Comparison of ENCODE assay signal across 24 cellular contexts in genomic region chr12:122128481-122128880, GRCh38. TPM values are rescaled to one million over a fixed set of nuclear protein-coding genes. Genes with fewer than 3 reads are reported as not detected.
A peak's percentile ranks its signal among the peaks of the same experiment; 100 is the strongest.
DNase-seq lines count a peak whose midpoint lies in the region; ATAC-seq and TF ChIP-seq lines count a peak whose summit lies in the region.
"Had no signal": no experiment of that assay in that cellular context is flagged by ENCODE, and none has a peak within 500 bp of the region (broad histone marks: within the 10 kb centered on the region; RNA-seq: fewer than 3 reads in every experiment).

No MANE protein-coding gene starts in this region.

- H3K27ac ChIP-seq in BLaER1, result peak overlapping the region; percentile 71
- no peak overlapping the region for H3K27ac ChIP-seq in Panc1 (ENCODE audit: low read length)
- H3K27ac ChIP-seq in osteoblast (ENCODE audit: low read depth, low read length), result no peak overlapping the region
- H3K27ac ChIP-seq: C4-2B had no signal

- H3K4me3 ChIP-seq in BLaER1 (no peak overlapping the region), Panc1 (ENCODE audit: low read depth in 2 of 2, low read length in 2 of 2) (no peak overlapping the region), osteoblast (ENCODE audit: insufficient read depth, low read length) (no peak overlapping the region)
- H3K4me3 ChIP-seq: A549, GM12878, GM23338 had no signal

- H3K27me3 ChIP-seq in BLaER1, result no peaks in the 10 kb centered on the region
- H3K27me3 ChIP-seq in Panc1 (ENCODE audit: control insufficient read depth, insufficient read depth, low read length), result no peaks in the 10 kb centered on the region
- H3K27me3 ChIP-seq in osteoblast (ENCODE audit: insufficient read depth, low read length), result no peaks in the 10 kb centered on the region
- H3K27me3 ChIP-seq: BE2C had no signal

- peaks cover 55% of the 10 kb centered on the region for H3K4me1 ChIP-seq in BLaER1
- H3K4me1 ChIP-seq in Panc1 (ENCODE audit: control insufficient read depth, insufficient read depth, low read length), result peaks cover 33% of the 10 kb centered on the region
- peaks cover 4% of the 10 kb centered on the region for H3K4me1 ChIP-seq in osteoblast (ENCODE audit: insufficient read depth, low read length)
- H3K4me1 ChIP-seq: BE2C had no signal

- H3K9me3 ChIP-seq in BLaER1 (no peaks in the 10 kb centered on the region), Panc1 (ENCODE audit: control insufficient read depth, insufficient read depth, low read depth, low read length) (no peaks in the 10 kb centered on the region), osteoblast (ENCODE audit: low read depth, low read length) (no peaks in the 10 kb centered on the region)
- H3K9me3 ChIP-seq: A549, BE2C, Caco-2 had no signal

- in situ Hi-C loops in Panc1 (cut with HindIII; ENCODE audit: low pct_unique_long_range_greater_than_20kb, low sequenced_read_pairs), result no loop called here

- H3K4me3 Mint-ChIP-seq in central memory CD8-positive, alpha-beta T cell, result no peak overlapping the region
- H3K4me3 Mint-ChIP-seq: CD4-positive, CD25-positive, alpha-beta regulatory T cell; CD8-positive, alpha-beta T cell; GM23338; H9; HFFc6 had no signal

- ATAC-seq in Panc1, result no peak
- ATAC-seq in central memory CD8-positive, alpha-beta T cell (replicated peaks; ENCODE audit: extremely low read depth, poor library complexity, severe bottlenecking), result no peak
- ATAC-seq in HG03432 (IDR thresholded peaks at IDR 0.05; ENCODE audit: unreplicated experiment), result no peak
- no peak for ATAC-seq in GM18868 (IDR thresholded peaks at IDR 0.05; ENCODE audit: unreplicated experiment)
- no peak for ATAC-seq in HG02973 (IDR thresholded peaks at IDR 0.05; ENCODE audit: unreplicated experiment)
- ATAC-seq: A549; CD8-positive, alpha-beta T cell; GM12878; GM23338 had no signal

- intact Hi-C loops in Panc1 (cut with micrococcal nuclease; ENCODE audit: unreplicated experiment), result no loop called here

- H4K20me1 ChIP-seq in BLaER1, result peaks cover 97% of the 10 kb centered on the region
- peaks cover 13% of the 10 kb centered on the region for H4K20me1 ChIP-seq in osteoblast (ENCODE audit: insufficient read depth, low read length)

- H3K9me3 Mint-ChIP-seq in central memory CD8-positive, alpha-beta T cell, result no peaks in the 10 kb centered on the region
- H3K9me3 Mint-ChIP-seq: CD4-positive, CD25-positive, alpha-beta regulatory T cell; CD8-positive, alpha-beta T cell; GM23338; H9; HFFc6 had no signal

- no peak overlapping the region for H2AFZ ChIP-seq in osteoblast (ENCODE audit: low read length)
- H2AFZ ChIP-seq: GM23338 had no signal

- TSS peak; percentile 46 for BruUV-seq in Panc1 (replicated peaks; lab: Mats Ljungman, UMichigan)

- H3K36me3 ChIP-seq in BLaER1, result peaks cover 87% of the 10 kb centered on the region
- peaks cover 14% of the 10 kb centered on the region for H3K36me3 ChIP-seq in Panc1 (ENCODE audit: control insufficient read depth, insufficient read depth, low read length)
- peaks cover 51% of the 10 kb centered on the region for H3K36me3 ChIP-seq in osteoblast (ENCODE audit: insufficient read depth, low read length)

- H3K79me2 ChIP-seq in osteoblast (ENCODE audit: insufficient read depth, low read length), result peaks cover 39% of the 10 kb centered on the region

- POLR2A ChIA-PET in Panc1 (lab: Charles Lee), result no interaction called here

- DNase-seq in Panc1 (ENCODE audit: low read depth, low spot score) (no peak), osteoblast (ENCODE audit: insufficient read length, low spot score, missing footprints) (peak; percentile 23)
- no peak for DNase-seq in central memory CD8-positive, alpha-beta T cell (ENCODE audit: low spot score in 2 of 2)
- DNase-seq: 8988T; ACHN; AML-193; BE2C; Caco-2; CD4-positive, CD25-positive, alpha-beta regulatory T cell; CD8-positive, alpha-beta T cell; DMS153; DND-41; GDM1; H9; HFFc6 had no signal

- H3K27me3 Mint-ChIP-seq in central memory CD8-positive, alpha-beta T cell, result no peaks in the 10 kb centered on the region
- H3K27me3 Mint-ChIP-seq: CD4-positive, CD25-positive, alpha-beta regulatory T cell had no signal

- peak overlapping the region; percentile 10 for H3K27ac Mint-ChIP-seq in central memory CD8-positive, alpha-beta T cell (ENCODE audit: low read depth)
- H3K27ac Mint-ChIP-seq: CD4-positive, CD25-positive, alpha-beta regulatory T cell; CD8-positive, alpha-beta T cell; GM23338; HFFc6 had no signal

- peak overlapping the region; percentile 68; the same call in 1 of the 2 replicates for H3K9ac ChIP-seq in BLaER1

- TF ChIP-seq CTCF in Panc1 (IDR thresholded peaks at IDR 0.05), result no peak
- no peak for TF ChIP-seq CTCF in osteoblast (IDR thresholded peaks at IDR 0.05; ENCODE audit: extremely low read depth, low read depth, low read length)

- CTCF ChIA-PET in Panc1 (lab: Charles Lee), result no interaction called here

- peaks cover 19% of the 10 kb centered on the region for H3K4me1 Mint-ChIP-seq in central memory CD8-positive, alpha-beta T cell

- peak overlapping the region; percentile 77 for H3K4me2 ChIP-seq in BLaER1
- no peak overlapping the region for H3K4me2 ChIP-seq in osteoblast (ENCODE audit: insufficient read depth, low read length)
- H3K4me2 ChIP-seq: A549, GM23338 had no signal

- peaks cover 26% of the 10 kb centered on the region for H3K36me3 Mint-ChIP-seq in central memory CD8-positive, alpha-beta T cell (ENCODE audit: insufficient read depth)

RNA-seq across cellular contexts. Expression of gene IL31, which starts 45.5 kb away (rescaled TPM):
- total RNA-seq in Panc1 (2021; ENCODE audit: unreplicated experiment) (not detected), osteoblast (not detected in 2 replicates)
- polyA plus RNA-seq in Panc1 (2012; ENCODE audit: insufficient read length), result not detected
- total RNA-seq: Caco-2; CD4-positive, CD25-positive, alpha-beta regulatory T cell; CD8-positive, alpha-beta T cell; GM12878; GM23338; H4; H9; HFFc6 had no signal
- polyA plus RNA-seq: A549; CD4-positive, CD25-positive, alpha-beta regulatory T cell; GM12878; GM23338 had no signal

RNA-seq across cellular contexts. Expression of gene MLXIP, which starts 49.9 kb away (rescaled TPM):
- total RNA-seq in Panc1 (2021; ENCODE audit: unreplicated experiment) (124 TPM), osteoblast (12.7 and 14.1 TPM in 2 replicates)
- polyA plus RNA-seq in Panc1 (2012; ENCODE audit: insufficient read length), result 115 TPM

RNA-seq across cellular contexts. Expression of gene LRRC43, which starts 54.4 kb away (rescaled TPM):
- total RNA-seq in Panc1 (2021; ENCODE audit: unreplicated experiment) (1.5 TPM), osteoblast (1.8 and 2.9 TPM in 2 replicates)
- 1.4 TPM for polyA plus RNA-seq in Panc1 (2012; ENCODE audit: insufficient read length)
- total RNA-seq: CD4-positive, CD25-positive, alpha-beta regulatory T cell; GM23338; H4; HFFc6 had no signal
- polyA plus RNA-seq: CD4-positive, CD25-positive, alpha-beta regulatory T cell; GM12878 had no signal
